ENCODE assay signal across 27 cellular contexts in the genomic region with DNA sequence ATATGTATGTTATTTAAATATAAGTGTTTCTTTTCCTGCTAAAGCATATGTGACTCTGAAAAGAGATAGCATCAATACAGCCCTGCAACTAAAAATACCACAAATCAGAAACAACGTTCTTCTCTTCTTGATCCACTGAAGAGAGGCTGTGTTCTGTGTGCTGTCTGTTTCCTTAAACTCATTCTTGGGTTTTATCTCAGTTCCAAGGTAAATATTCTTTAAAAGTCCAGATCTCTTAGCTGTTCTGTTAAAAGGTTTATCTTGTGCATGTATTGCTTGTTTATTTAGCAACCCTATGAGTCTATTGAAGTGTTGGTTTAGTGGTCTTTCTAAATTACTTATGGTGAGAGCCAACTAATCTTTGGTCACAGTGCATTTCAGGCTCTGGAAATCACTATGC.
DNase-seq lines count a peak whose midpoint lies in the region; ATAC-seq, FAIRE-seq and TF ChIP-seq lines count a peak whose summit lies in the region.
"Had no signal": no experiment of that assay in that cellular context is flagged by ENCODE, and none has a peak within 500 bp of the region (broad histone marks: within the 10 kb centered on the region; RNA-seq: fewer than 3 reads in every experiment).

No MANE protein-coding gene starts in this region.

- H3K27ac ChIP-seq in HEK293 (ENCODE audit: extremely low read depth, low read depth, low read length) = no peak overlapping the region
- H3K27ac ChIP-seq in astrocyte (ENCODE audit: low read depth, low read length) = no peak overlapping the region
- no peak overlapping the region for H3K27ac ChIP-seq in naive thymus-derived CD4-positive, alpha-beta T cell (ENCODE audit: low read depth, low read length)
- H3K27ac ChIP-seq: BLaER1 treated with 17β-estradiol and CSF1 and Interleukin-3, amounts not matched to agents 10 nM and 100 nM; body of pancreas; parathyroid adenoma had no signal

- H3K4me1 ChIP-seq in HEK293 (ENCODE audit: control insufficient read depth, insufficient read depth, low read length) (peaks cover 11% of the 10 kb centered on the region), astrocyte (ENCODE audit: insufficient read depth, low read length) (no peaks in the 10 kb centered on the region)
- no peaks in the 10 kb centered on the region for H3K4me1 ChIP-seq in naive thymus-derived CD4-positive, alpha-beta T cell (ENCODE audit: control insufficient read depth in 2 of 2, insufficient read depth in 2 of 2, low read length in 2 of 2)
- H3K4me1 ChIP-seq: BLaER1 treated with 17β-estradiol and CSF1 and Interleukin-3, amounts not matched to agents 10 nM and 100 nM; body of pancreas; parathyroid adenoma had no signal

- DNase-seq in AG04449 (ENCODE audit: low read depth, low spot score) (peak; percentile 49), astrocyte (ENCODE audit: low read depth) (peak; percentile 71), iris pigment epithelial cell (ENCODE audit: low read depth) (peak; percentile 62), D341Med (ENCODE audit: low spot score) (no peak), NCI-H345 (lab: John Stamatoyannopoulos, UW) (no peak)
- no peak for DNase-seq in naive thymus-derived CD4-positive, alpha-beta T cell
- DNase-seq: activated CD4-positive, alpha-beta T cell treated with anti-CD3 and anti-CD28 coated beads for 1 hour; activated CD8-positive, alpha-beta T cell treated with anti-CD3 and anti-CD28 coated beads, Interleukin-2, amount 10 ng/mL, durations not matched to agents 7 days and 5 days; body of pancreas; Calu3; EL; islet precursor cell; mucosa of descending colon; NCI-H187; NCI-H2227 treated with DMSO at 0.1 percent for 48 hours; NCI-H748 treated with DMSO at 0.1 percent for 48 hours; right cardiac atrium; stimulated activated naive CD4-positive, alpha-beta T cell treated with Interleukin-2 at 50 U/mL for 16 hours; T-helper 2 cell had no signal

- H3K9me3 Mint-ChIP-seq in astrocyte (ENCODE audit: unreplicated experiment) = no peaks in the 10 kb centered on the region
- peaks cover 0 to 18% (median 5%) of the 10 kb centered on the region in 11 donors for H3K9me3 Mint-ChIP-seq in naive thymus-derived CD4-positive, alpha-beta T cell
- H3K9me3 Mint-ChIP-seq: GM23338 had no signal

- CTCF ChIA-PET in AG04449 (lab: Yijun Ruan, JAX) = interaction anchor here (1.1 to 1.3 kb wide), 3 partner anchors 12 to 551 kb away, joined by 3 read pairs; no protein-coding TSS in a partner anchor
- CTCF ChIA-PET in HEK293 (lab: Yijun Ruan, JAX) = no interaction called here
- CTCF ChIA-PET in naive thymus-derived CD4-positive, alpha-beta T cell (lab: Charles Lee) = no interaction called here

- intact Hi-C loops in naive thymus-derived CD4-positive, alpha-beta T cell (cut with micrococcal nuclease) = no loop called here

- H3K27me3 ChIP-seq in astrocyte (ENCODE audit: insufficient read depth, low read length) = no peaks in the 10 kb centered on the region
- no peaks in the 10 kb centered on the region for H3K27me3 ChIP-seq in naive thymus-derived CD4-positive, alpha-beta T cell (ENCODE audit: control insufficient read depth in 2 of 2, insufficient read depth in 2 of 2, low read length in 2 of 2)
- H3K27me3 ChIP-seq: BLaER1 treated with 17β-estradiol and CSF1 and Interleukin-3, amounts not matched to agents 10 nM and 100 nM; body of pancreas had no signal

- FAIRE-seq in astrocyte (lab: Jason Lieb, UNC) = no peak
- FAIRE-seq: endothelial cell of umbilical vein, GM12891 had no signal

- H3K9me3 ChIP-seq in HEK293 (ENCODE audit: control insufficient read depth, insufficient read depth, low read depth, low read length) = no peaks in the 10 kb centered on the region; the same call in 1 of the 2 replicates
- no peaks in the 10 kb centered on the region for H3K9me3 ChIP-seq in astrocyte (ENCODE audit: insufficient read depth, low read depth, low read length)
- H3K9me3 ChIP-seq in naive thymus-derived CD4-positive, alpha-beta T cell (ENCODE audit: control insufficient read depth in 2 of 3, low read length in 3 of 3) = no peaks in the 10 kb centered on the region
- H3K9me3 ChIP-seq: body of pancreas had no signal

- H3K36me3 ChIP-seq in HEK293 (ENCODE audit: control insufficient read depth in 2 of 2, insufficient read depth in 1 of 2, low read length in 2 of 2) (no peaks in the 10 kb centered on the region), astrocyte (ENCODE audit: insufficient read depth, low read length) (no peaks in the 10 kb centered on the region)
- H3K36me3 ChIP-seq in naive thymus-derived CD4-positive, alpha-beta T cell (ENCODE audit: control insufficient read depth in 2 of 3, insufficient read depth in 3 of 3, low read length in 3 of 3) = no peaks in the 10 kb centered on the region
- H3K36me3 ChIP-seq: BLaER1 treated with 17β-estradiol and CSF1 and Interleukin-3, amounts not matched to agents 10 nM and 100 nM had no signal

- H3K9ac ChIP-seq in astrocyte (ENCODE audit: low read length) = no peak overlapping the region
- H3K9ac ChIP-seq: BLaER1 treated with 17β-estradiol and CSF1 and Interleukin-3, amounts not matched to agents 10 nM and 100 nM; parathyroid adenoma had no signal

- no peaks in the 10 kb centered on the region for H3K27me3 Mint-ChIP-seq in astrocyte (ENCODE audit: low read depth, unreplicated experiment)
- H3K27me3 Mint-ChIP-seq in naive thymus-derived CD4-positive, alpha-beta T cell = no peaks in the 10 kb centered on the region
- H3K27me3 Mint-ChIP-seq: activated naive CD8-positive, alpha-beta T cell had no signal

- ATAC-seq in HG02840 (IDR thresholded peaks at IDR 0.05; ENCODE audit: low FRiP score, unreplicated experiment) = no peak
- no peak for ATAC-seq in naive thymus-derived CD4-positive, alpha-beta T cell
- ATAC-seq: activated CD8-positive, alpha-beta T cell treated with anti-CD3 and anti-CD28 coated beads, Interleukin-2, amount 10 ng/mL, durations not matched to agents 7 days and 5 days; body of pancreas; GM23338; mucosa of descending colon; right cardiac atrium had no signal

- H3K79me2 ChIP-seq in astrocyte (ENCODE audit: insufficient read depth, low read length) = no peaks in the 10 kb centered on the region
- H3K79me2 ChIP-seq: parathyroid adenoma had no signal

- no peak overlapping the region for H3K27ac Mint-ChIP-seq in astrocyte (ENCODE audit: unreplicated experiment)
- no peak overlapping the region for H3K27ac Mint-ChIP-seq in naive thymus-derived CD4-positive, alpha-beta T cell
- H3K27ac Mint-ChIP-seq: activated CD8-positive, alpha-beta T cell treated with anti-CD3 and anti-CD28 coated beads, Interleukin-2, amount 10 ng/mL, durations not matched to agents 7 days and 5 days; activated naive CD8-positive, alpha-beta T cell; GM23338 had no signal

- TF ChIP-seq CTCF in AG04449 (IDR thresholded peaks at IDR 0.05; ENCODE audit: insufficient read depth, low read length, missing control alignments) (no peak), HEK293 (tag by site-specific recombination; IDR thresholded peaks at IDR 0.05) (no peak), astrocyte (IDR thresholded peaks at IDR 0.05; ENCODE audit: insufficient read depth, low read depth, low read length) (no peak)

- H2AFZ ChIP-seq in astrocyte (ENCODE audit: low read depth, low read length) = no peak overlapping the region
- H2AFZ ChIP-seq: GM23338, parathyroid adenoma had no signal

- H4K20me1 ChIP-seq in astrocyte (ENCODE audit: insufficient read depth, low read length) = no peaks in the 10 kb centered on the region
- H4K20me1 ChIP-seq: BLaER1 treated with 17β-estradiol and CSF1 and Interleukin-3, amounts not matched to agents 10 nM and 100 nM had no signal

- no peaks in the 10 kb centered on the region for H3K36me3 Mint-ChIP-seq in astrocyte (ENCODE audit: low read depth, unreplicated experiment)
- peaks cover 0 to 34% (median 17%) of the 10 kb centered on the region in 5 donors for H3K36me3 Mint-ChIP-seq in naive thymus-derived CD4-positive, alpha-beta T cell

- POLR2A ChIA-PET in AG04449 (lab: Yijun Ruan, JAX) (no interaction called here), HEK293 (lab: Yijun Ruan, JAX) (no interaction called here)
- POLR2A ChIA-PET in naive thymus-derived CD4-positive, alpha-beta T cell (lab: Charles Lee) = no interaction called here

- no peak overlapping the region for H3K4me3 ChIP-seq in AG04449 (ENCODE audit: low read depth, low read length)
- H3K4me3 ChIP-seq in HEK293 (ENCODE audit: low read depth, low read length) = no peak overlapping the region
- no peak overlapping the region for H3K4me3 ChIP-seq in astrocyte (ENCODE audit: insufficient read depth, low read depth, low read length)
- no peak overlapping the region for H3K4me3 ChIP-seq in naive thymus-derived CD4-positive, alpha-beta T cell (ENCODE audit: low read length)
- H3K4me3 ChIP-seq: BLaER1 treated with 17β-estradiol and CSF1 and Interleukin-3, amounts not matched to agents 10 nM and 100 nM; body of pancreas; GM23338; mucosa of descending colon had no signal

- no peak overlapping the region for H3K4me3 Mint-ChIP-seq in astrocyte (ENCODE audit: unreplicated experiment)
- H3K4me3 Mint-ChIP-seq in naive thymus-derived CD4-positive, alpha-beta T cell = no peak overlapping the region
- H3K4me3 Mint-ChIP-seq: activated CD8-positive, alpha-beta T cell treated with anti-CD3 and anti-CD28 coated beads, Interleukin-2, amount 10 ng/mL, durations not matched to agents 7 days and 5 days; activated naive CD8-positive, alpha-beta T cell; GM23338 had no signal

- no peak overlapping the region for H3K4me2 ChIP-seq in astrocyte (ENCODE audit: low read length)
- H3K4me2 ChIP-seq: BLaER1 treated with 17β-estradiol and CSF1 and Interleukin-3, amounts not matched to agents 10 nM and 100 nM; GM23338 had no signal

- peaks cover 10% of the 10 kb centered on the region for H3K4me1 Mint-ChIP-seq in astrocyte (ENCODE audit: low read depth, unreplicated experiment)
- no peaks in the 10 kb centered on the region for H3K4me1 Mint-ChIP-seq in naive thymus-derived CD4-positive, alpha-beta T cell
- H3K4me1 Mint-ChIP-seq: GM23338 had no signal

TF ChIP-seq in HEK293, 187 proteins besides CTCF, POLR2A, EP300 and RAD21 (continues in another document):
- TF ChIP-seq ZNF157 (tag by site-specific recombination; IDR thresholded peaks at IDR 0.05) = no peak

Comparison
In these comparisons a context has a peak if more than half of its experiments do, and no peak if none do; other contexts are left out.
1. DNase-seq: peak in AG04449 (single experiment), astrocyte (single experiment) and iris pigment epithelial cell (single experiment); none in D341Med (single experiment), NCI-H345 (single experiment) and naive thymus-derived CD4-positive, alpha-beta T cell (0 of 9).